ENCODE assay signal across 27 cellular contexts in genomic region chr1:68234094-68234493, GRCh38. TPM values are rescaled to one million over a fixed set of nuclear protein-coding genes. Genes with fewer than 3 reads are reported as not detected.
DNase-seq lines count a peak whose midpoint lies in the region; ATAC-seq and TF ChIP-seq lines count a peak whose summit lies in the region.
"Had no signal": no experiment of that assay in that cellular context is flagged by ENCODE, and none has a peak within 500 bp of the region (broad histone marks: within the 10 kb centered on the region; RNA-seq: fewer than 3 reads in every experiment).

No MANE protein-coding gene starts in this region.

- ATAC-seq in PC-3 (peak; percentile 3; the same call in 1 of the 2 replicates), gastroesophageal sphincter (no peak), left ventricle myocardium superior (no peak)
- ATAC-seq: GM23338 had no signal

- no peak overlapping the region for H3K27ac ChIP-seq in PC-3 (ENCODE audit: low read length)
- peak overlapping the region in 3 of 4 donors; percentile 21 to 96 (median 96) for H3K27ac ChIP-seq in gastroesophageal sphincter
- H3K27ac ChIP-seq: C4-2B, KMS-11, Peyer's patch had no signal

- H3K36me3 ChIP-seq in Caco-2 (ENCODE audit: control insufficient read depth, insufficient read depth, low read length) (no peaks in the 10 kb centered on the region), PC-3 (ENCODE audit: low read depth, low read length) (no peaks in the 10 kb centered on the region), gastroesophageal sphincter (no peaks in the 10 kb centered on the region)
- H3K36me3 ChIP-seq: Peyer's patch had no signal

- POLR2A ChIA-PET in Caco-2 (lab: Charles Lee) (no interaction called here), PC-3 (lab: Charles Lee; ENCODE audit: unreplicated experiment) (no interaction called here)

- no peaks in the 10 kb centered on the region for H3F3A ChIP-seq in PC-3 (ENCODE audit: low read length, unreplicated experiment)

- H3K4me1 Mint-ChIP-seq in Caco-2 (ENCODE audit: low read depth, unreplicated experiment) (no peaks in the 10 kb centered on the region), nephron progenitor cell (peaks cover 30% of the 10 kb centered on the region)

- H3K36me3 Mint-ChIP-seq in Caco-2 (ENCODE audit: insufficient read depth, unreplicated experiment), result peaks cover 6% of the 10 kb centered on the region
- H3K36me3 Mint-ChIP-seq in nephron progenitor cell (ENCODE audit: low read depth), result no peaks in the 10 kb centered on the region
- H3K36me3 Mint-ChIP-seq: IgD-negative memory B cell had no signal

- H3K4me3 ChIP-seq in Caco-2 (ENCODE audit: low read depth, low read length) (no peak overlapping the region), PC-3 (ENCODE audit: low read length) (no peak overlapping the region), gastroesophageal sphincter (no peak overlapping the region)
- H3K4me3 ChIP-seq: GM23338, Peyer's patch had no signal

- H3K4me2 ChIP-seq in PC-3 (ENCODE audit: low read length), result no peak overlapping the region
- H3K4me2 ChIP-seq: KMS-11 had no signal

- WGBS in gastroesophageal sphincter (ENCODE audit: low coverage in 1 of 2), 2 donors, result 78 to 79% methylated on average over 1 of the region's 2 CpGs

- no peak overlapping the region for H2AFZ ChIP-seq in PC-3 (ENCODE audit: low read length)
- H2AFZ ChIP-seq: GM23338 had no signal

- peak overlapping the region; percentile 27 for H3K4me3 Mint-ChIP-seq in Caco-2 (ENCODE audit: unreplicated experiment)
- peak overlapping the region; percentile 43 for H3K4me3 Mint-ChIP-seq in nephron progenitor cell
- H3K4me3 Mint-ChIP-seq: CD8-positive, alpha-beta memory T cell; HFFc6 had no signal

- no peaks in the 10 kb centered on the region for H3K27me3 ChIP-seq in Caco-2 (replicated peaks; ENCODE audit: control insufficient read depth, insufficient read depth, low read length)
- H3K27me3 ChIP-seq in PC-3 (ENCODE audit: low read length), result no peaks in the 10 kb centered on the region
- H3K27me3 ChIP-seq in gastroesophageal sphincter, result no peaks in the 10 kb centered on the region
- H3K27me3 ChIP-seq: Peyer's patch had no signal

- H3K9ac ChIP-seq in PC-3 (ENCODE audit: low read length), result no peak overlapping the region
- H3K9ac ChIP-seq: KMS-11 had no signal

- H3K9me2 ChIP-seq in PC-3 (replicated peaks; ENCODE audit: low read length), result no peaks in the 10 kb centered on the region

- DNase-seq in Caco-2, result no peak
- DNase-seq in PC-3, result peak; percentile 37
- DNase-seq in nephron progenitor cell, result no peak
- no peak for DNase-seq in AG08396 (ENCODE audit: low spot score)
- DNase-seq in NCI-H82 treated with DMSO at 0.1 percent for 48 hours (lab: John Stamatoyannopoulos, UW; ENCODE audit: unreplicated experiment), result no peak
- DNase-seq in OCI-M1 (lab: John Stamatoyannopoulos, UW), result no peak
- DNase-seq in left ventricle myocardium superior, result no peak
- DNase-seq: CD8-positive, alpha-beta memory T cell; DMS153; H9; HFFc6; MM.1S; NCI-H1048; NCI-H1417; NCI-H1694; NCI-H2029 treated with DMSO at 0.1 percent for 48 hours; NCI-H2171 treated with DMSO at 0.1 percent for 48 hours; NCI-H345; NCI-H526; Peyer's patch; SHP77 treated with DMSO at 0.1 percent for 48 hours; T-helper 1 cell had no signal

- intact Hi-C loops in Caco-2 (cut with micrococcal nuclease; ENCODE audit: unreplicated experiment) (loop anchor here (5.0 to 10.0 kb wide), 3 partner anchors 69 to 112 kb away; no protein-coding TSS in a partner anchor), PC-3 (cut with micrococcal nuclease) (loop anchor here (5.0 kb wide), 2 partner anchors 57 to 88 kb away; no protein-coding TSS in a partner anchor), left ventricle myocardium superior (cut with micrococcal nuclease) (no loop called here)

- no peak for TF ChIP-seq POLR2A in gastroesophageal sphincter (IDR thresholded peaks at IDR 0.05)

- no peaks in the 10 kb centered on the region for H3K9me3 Mint-ChIP-seq in Caco-2 (ENCODE audit: unreplicated experiment)
- no peaks in the 10 kb centered on the region for H3K9me3 Mint-ChIP-seq in nephron progenitor cell
- H3K9me3 Mint-ChIP-seq: HFFc6 had no signal

- no peak for TF ChIP-seq EP300 in gastroesophageal sphincter (IDR thresholded peaks at IDR 0.05)

- H3K79me2 ChIP-seq in PC-3 (ENCODE audit: low read length), result peaks cover 19% of the 10 kb centered on the region

- no peaks in the 10 kb centered on the region for H3K4me1 ChIP-seq in Caco-2
- H3K4me1 ChIP-seq in PC-3 (ENCODE audit: insufficient read depth, low read length), result peaks cover 25% of the 10 kb centered on the region; the same call in 1 of the 2 replicates
- H3K4me1 ChIP-seq in gastroesophageal sphincter, result peaks cover 0 to 23% (median 0%) of the 10 kb centered on the region in 3 donors

- TF ChIP-seq CTCF in Caco-2 (IDR thresholded peaks at IDR 0.05; ENCODE audit: insufficient read depth in 1 of 2, low read depth in 1 of 2, low read length in 1 of 2, severe bottlenecking in 1 of 2, unreplicated experiment in 1 of 2), result no peak
- TF ChIP-seq CTCF in PC-3 (conservative IDR thresholded peaks at IDR 0.05; ENCODE audit: low read depth, low read length), result no peak
- TF ChIP-seq CTCF in gastroesophageal sphincter (IDR thresholded peaks at IDR 0.05), result no peak
- no peak for TF ChIP-seq CTCF in nephron progenitor cell (IDR thresholded peaks at IDR 0.05)

- CTCF ChIA-PET in Caco-2 (lab: Charles Lee) (no interaction called here), PC-3 (lab: Charles Lee) (no interaction called here)

- no TSS peak for BruUV-seq in Caco-2 (replicated peaks; lab: Mats Ljungman, UMichigan)
- BruUV-seq in PC-3 (replicated peaks; lab: Mats Ljungman, UMichigan), result no TSS peak

- no peaks in the 10 kb centered on the region for H4K20me1 ChIP-seq in PC-3 (ENCODE audit: low read length)

- H3K9me3 ChIP-seq in Caco-2 (no peaks in the 10 kb centered on the region), PC-3 (ENCODE audit: low read length) (no peaks in the 10 kb centered on the region), gastroesophageal sphincter (no peaks in the 10 kb centered on the region)
- H3K9me3 ChIP-seq: Peyer's patch had no signal

- H3K27me3 Mint-ChIP-seq in Caco-2 (ENCODE audit: insufficient read depth, unreplicated experiment), result no peaks in the 10 kb centered on the region
- peaks cover 9% of the 10 kb centered on the region for H3K27me3 Mint-ChIP-seq in nephron progenitor cell (ENCODE audit: low read depth, poor library complexity)

- H3K27ac Mint-ChIP-seq in Caco-2 (ENCODE audit: unreplicated experiment) (no peak overlapping the region), nephron progenitor cell (no peak overlapping the region)
- H3K27ac Mint-ChIP-seq: CD8-positive, alpha-beta memory T cell; GM23338; H9; HFFc6; IgD-negative memory B cell had no signal

RNA-seq across cellular contexts. Expression of gene WLS, which starts 1.8 kb away (rescaled TPM):
- total RNA-seq in Caco-2 (2022), result 70.6 and 72.3 TPM in 2 replicates
- 15.3 and 19.1 TPM in 2 replicates for total RNA-seq in PC-3 (2014; rRNA removed)
- total RNA-seq in gastroesophageal sphincter, result 100 to 1,000 TPM; 120 to 280 (median 263) TPM
- 75.0 TPM for total RNA-seq in left ventricle myocardium superior
- total RNA-seq: CD8-positive, alpha-beta memory T cell had no signal
